ENCODE assay signal across 11 cellular contexts in genomic region chr21:28737671-28738279, GRCh38.
DNase-seq lines count a peak whose midpoint lies in the region; ATAC-seq and TF ChIP-seq lines count a peak whose summit lies in the region.
"Had no signal": no experiment of that assay in that cellular context is flagged by ENCODE, and none has a peak within 500 bp of the region (broad histone marks: within the 10 kb centered on the region; RNA-seq: fewer than 3 reads in every experiment).

No MANE protein-coding gene starts in this region.

- H3K27ac ChIP-seq in right atrium auricular region (peak overlapping the region; percentile 66 to 72), spleen (no peak overlapping the region)
- H3K27ac ChIP-seq: BLaER1 treated with 17β-estradiol and CSF1 and Interleukin-3, amounts not matched to agents 10 nM and 100 nM had no signal

- ATAC-seq in HG02852 (IDR thresholded peaks at IDR 0.05; ENCODE audit: unreplicated experiment) = no peak

- intact Hi-C loops in spleen (cut with DNase I; ENCODE audit: low total_unique reads) = loop anchor here (5.0 kb wide), 1 partner anchor 210 kb away; no protein-coding TSS in a partner anchor

- no peaks in the 10 kb centered on the region for H3K36me3 ChIP-seq in BE2C
- H3K36me3 ChIP-seq in right atrium auricular region = no peaks in the 10 kb centered on the region
- no peaks in the 10 kb centered on the region for H3K36me3 ChIP-seq in spleen
- H3K36me3 ChIP-seq: BLaER1 treated with 17β-estradiol and CSF1 and Interleukin-3, amounts not matched to agents 10 nM and 100 nM had no signal

- WGBS in spleen, 5 donors = 62 to 87% (median 76%) methylated on average over 2 of the region's 2 CpGs

- TF ChIP-seq POLR2A in spleen (IDR thresholded peaks at IDR 0.05) = no peak

- H3K9me3 ChIP-seq in BE2C = no peaks in the 10 kb centered on the region
- H3K9me3 ChIP-seq in right atrium auricular region = peaks cover 0 to 6% of the 10 kb centered on the region in 2 donors
- peaks cover 0 to 9% (median 0%) of the 10 kb centered on the region in 8 donors for H3K9me3 ChIP-seq in spleen

- no peak overlapping the region for H3K4me3 ChIP-seq in BE2C (ENCODE audit: low read depth, low read length)
- H3K4me3 ChIP-seq in right atrium auricular region = no peak overlapping the region
- H3K4me3 ChIP-seq in spleen = no peak overlapping the region
- H3K4me3 ChIP-seq: BLaER1 treated with 17β-estradiol and CSF1 and Interleukin-3, amounts not matched to agents 10 nM and 100 nM had no signal

- TF ChIP-seq CTCF in BE2C (IDR thresholded peaks at IDR 0.05; ENCODE audit: low read depth, low read length) (no peak), right atrium auricular region (IDR thresholded peaks at IDR 0.05) (no peak), spleen (IDR thresholded peaks at IDR 0.05 in 8 of 11, conservative IDR thresholded peaks at IDR 0.05 in 3 of 11) (no peak)

- H3K4me1 ChIP-seq in BE2C = peaks cover 4% of the 10 kb centered on the region; the same call in 1 of the 2 replicates
- peaks cover 0 to 26% of the 10 kb centered on the region in 2 donors for H3K4me1 ChIP-seq in right atrium auricular region
- peaks cover 0 to 10% (median 5%) of the 10 kb centered on the region in 6 donors for H3K4me1 ChIP-seq in spleen

- peak; percentile 20 for DNase-seq in BE2C
- DNase-seq in LHCN-M2 (ENCODE audit: low read depth) = peak; percentile 4
- DNase-seq in amniotic epithelial cell (ENCODE audit: low read depth) = peak; percentile 50
- no peak for DNase-seq in right atrium auricular region (ENCODE audit: low spot score)
- DNase-seq in activated naive CD4-positive, alpha-beta T cell treated with Interleukin-2 at 50 U/mL for 16 hours = no peak
- DNase-seq in spleen = no peak
- DNase-seq in ecto neural progenitor cell (ENCODE audit: low spot score) = no peak
- DNase-seq: activated CD8-positive, alpha-beta memory T cell treated with anti-CD3 and anti-CD28 coated beads, Interleukin-2, amount 50 U/mL, for 48 hours; NCI-H2081 had no signal

- H3K27me3 ChIP-seq in BE2C (no peaks in the 10 kb centered on the region), right atrium auricular region (no peaks in the 10 kb centered on the region), spleen (replicated peaks in 1 of 7) (no peaks in the 10 kb centered on the region)
- H3K27me3 ChIP-seq: BLaER1 treated with 17β-estradiol and CSF1 and Interleukin-3, amounts not matched to agents 10 nM and 100 nM had no signal

Comparison
In these comparisons a context has a peak if more than half of its experiments do, and no peak if none do; other contexts are left out.
1. DNase-seq: peak in BE2C (single experiment), LHCN-M2 (single experiment) and amniotic epithelial cell (single experiment); none in right atrium auricular region (single experiment), activated naive CD4-positive, alpha-beta T cell treated with Interleukin-2 at 50 U/mL for 16 hours (single experiment), spleen (single experiment) and ecto neural progenitor cell (single experiment).
2. H3K27ac ChIP-seq: peak in right atrium auricular region (2 of 2); none in spleen (0 of 8).